In genomic region chr3:98918586-98918985, GRCh38 we compare ENCODE assay signal across 18 cellular contexts. TPM values are rescaled to one million over a fixed set of nuclear protein-coding genes. Genes with fewer than 3 reads are reported as not detected.
DNase-seq lines count a peak whose midpoint lies in the region; ATAC-seq and TF ChIP-seq lines count a peak whose summit lies in the region.
"Had no signal": no experiment of that assay in that cellular context is flagged by ENCODE, and none has a peak within 500 bp of the region (broad histone marks: within the 10 kb centered on the region; RNA-seq: fewer than 3 reads in every experiment).

No MANE protein-coding gene starts in this region.

- H3K9me3 Mint-ChIP-seq in mesothelial cell of epicardium, result no peaks in the 10 kb centered on the region

- H3K4me3 ChIP-seq in astrocyte of the spinal cord (ENCODE audit: low read depth, low read length), result no peak overlapping the region
- H3K4me3 ChIP-seq in body of pancreas, result no peak overlapping the region
- no peak overlapping the region for H3K4me3 ChIP-seq in H7 (ENCODE audit: insufficient read depth, low read depth, low read length)
- H3K4me3 ChIP-seq: SJSA1 had no signal

- no peak overlapping the region for H3K27ac ChIP-seq in body of pancreas
- H3K27ac ChIP-seq: RWPE1, SJSA1 had no signal

- peaks cover 5% of the 10 kb centered on the region for H3K27me3 Mint-ChIP-seq in mesothelial cell of epicardium (ENCODE audit: low read depth)

- H3K4me1 ChIP-seq in body of pancreas, result no peaks in the 10 kb centered on the region

- TF ChIP-seq CTCF in astrocyte of the spinal cord (IDR thresholded peaks at IDR 0.05; ENCODE audit: low read depth, low read length), result no peak
- TF ChIP-seq CTCF in mesothelial cell of epicardium (IDR thresholded peaks at IDR 0.05; ENCODE audit: unreplicated experiment), result no peak
- no peak for TF ChIP-seq CTCF in body of pancreas (IDR thresholded peaks at IDR 0.05)

- no peak for TF ChIP-seq POLR2A in body of pancreas (IDR thresholded peaks at IDR 0.05)

- no peaks in the 10 kb centered on the region for H3K9me3 ChIP-seq in body of pancreas
- H3K9me3 ChIP-seq: SJSA1 had no signal

- in situ Hi-C loops in astrocyte of the spinal cord (cut with HindIII; ENCODE audit: low sequenced_read_pairs), result no loop called here

- intact Hi-C loops in body of pancreas (cut with DNase I), result no loop called here

- ATAC-seq in HG02678 (IDR thresholded peaks at IDR 0.05; ENCODE audit: unreplicated experiment), result no peak
- ATAC-seq in body of pancreas, result no peak

- no peaks in the 10 kb centered on the region for H3K36me3 Mint-ChIP-seq in mesothelial cell of epicardium
- H3K36me3 Mint-ChIP-seq: CD4-positive, CD25-positive, alpha-beta regulatory T cell had no signal

- DNase-seq in AG08395 (ENCODE audit: low spot score), result peak; percentile 21
- DNase-seq in LHCN-M2 (ENCODE audit: low read depth), result peak; percentile 27
- peak; percentile 38 for DNase-seq in astrocyte of the spinal cord (ENCODE audit: low read depth, low spot score)
- DNase-seq in mesothelial cell of epicardium (ENCODE audit: low spot score in 2 of 2, unreplicated experiment in 2 of 2), result no peak
- DNase-seq in body of pancreas, result no peak
- no peak for DNase-seq in H7
- no peak for DNase-seq in NCI-H2107 (lab: John Stamatoyannopoulos, UW)
- DNase-seq: Calu3; CD4-positive, CD25-positive, alpha-beta regulatory T cell; Karpas-422; NCI-H1436; NCI-H2081; NCI-H345; NCI-H526 treated with DMSO at 0.1 percent for 48 hours; OCI-M1 had no signal

- H3K36me3 ChIP-seq in body of pancreas (replicated peaks in 1 of 2; ENCODE audit: insufficient read depth in 1 of 2, low read depth in 2 of 2) (no peaks in the 10 kb centered on the region), H7 (replicated peaks; ENCODE audit: control insufficient read depth, insufficient read depth, low read length) (no peaks in the 10 kb centered on the region)
- H3K36me3 ChIP-seq: SJSA1 had no signal

- peak overlapping the region; percentile 15 for H3K27ac Mint-ChIP-seq in mesothelial cell of epicardium
- H3K27ac Mint-ChIP-seq: CD4-positive, CD25-positive, alpha-beta regulatory T cell had no signal

- H3K4me3 Mint-ChIP-seq in mesothelial cell of epicardium, result no peak overlapping the region
- H3K4me3 Mint-ChIP-seq: CD4-positive, CD25-positive, alpha-beta regulatory T cell had no signal

- H3K4me1 Mint-ChIP-seq in mesothelial cell of epicardium, result peaks cover 21% of the 10 kb centered on the region
- H3K4me1 Mint-ChIP-seq: CD4-positive, CD25-positive, alpha-beta regulatory T cell had no signal

- H3K27me3 ChIP-seq in body of pancreas, result no peaks in the 10 kb centered on the region
- no peaks in the 10 kb centered on the region for H3K27me3 ChIP-seq in H7 (ENCODE audit: control insufficient read depth, insufficient read depth, low read length)
- H3K27me3 ChIP-seq: SJSA1 had no signal

RNA-seq across cellular contexts. Expression of gene DCBLD2, which starts 17.1 kb away (rescaled TPM):
- 628 and 664 TPM in 2 replicates for total RNA-seq in LHCN-M2 (2014; rRNA removed)
- polyA plus RNA-seq in LHCN-M2 (2012), result 120 TPM
- total RNA-seq in mesothelial cell of epicardium, result 53.0 to 57.9 TPM (median 56.5 TPM) in 3 replicates
- total RNA-seq in body of pancreas, result 10 to 100 TPM; 15.3 to 22.4 TPM
- total RNA-seq in H7 (2014; rRNA removed; shearing (Covaris generic)), result 43.8 and 49.6 TPM in 2 replicates

Comparison
In these comparisons a context has a peak if more than half of its experiments do, and no peak if none do; other contexts are left out.
1. DNase-seq: peak in AG08395 (single experiment), LHCN-M2 (single experiment) and astrocyte of the spinal cord (single experiment); none in mesothelial cell of epicardium (0 of 2), body of pancreas (0 of 4), H7 (single experiment) and NCI-H2107 (single experiment).
2. RNA of gene DCBLD2, which starts 17.1 kb away (total RNA-seq): 628 to 664 TPM in LHCN-M2; 53.0 to 57.9 TPM in mesothelial cell of epicardium, 43.8 to 49.6 TPM in H7 and 15.3 to 22.4 TPM in body of pancreas; every median in the first group is over 10 times any median in the second.